Comparison of ENCODE assay signal across 26 cellular contexts in the genomic region with DNA sequence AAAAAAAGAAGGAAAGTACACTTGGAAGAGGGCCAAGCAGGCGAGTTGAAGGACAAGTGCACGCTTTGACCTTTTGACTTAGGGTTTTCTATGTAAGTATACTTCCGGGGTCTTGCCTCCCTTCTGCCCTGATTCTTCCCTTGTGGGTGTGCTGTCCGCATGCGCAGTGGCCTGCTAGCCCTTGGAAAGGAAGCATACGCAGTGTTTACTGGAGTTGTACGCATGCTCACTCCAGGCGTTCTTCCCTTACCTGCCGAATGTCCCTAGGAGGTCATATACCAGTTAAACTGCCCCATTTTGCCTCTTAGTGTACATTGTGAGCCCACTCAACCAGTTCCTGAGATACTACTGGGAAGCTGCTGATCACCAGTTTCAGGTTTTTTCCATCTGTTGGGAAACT.
"Had no signal": no experiment of that assay in that cellular context is flagged by ENCODE, and none has a peak within 500 bp of the region (broad histone marks: within the 10 kb centered on the region; RNA-seq: fewer than 3 reads in every experiment).

No MANE protein-coding gene starts in this region.

- H3K9me3 Mint-ChIP-seq: natural killer cell; stimulated activated effector memory CD8-positive, alpha-beta T cell treated with anti-CD3 and anti-CD28 coated beads, Interleukin-12 subunit alpha, Interleukin-12 subunit beta, amount 100 ng/mL, for 72 hours; stimulated activated naive CD8-positive, alpha-beta T cell treated with anti-CD3 and anti-CD28 coated beads, Interleukin-15, Interleukin-2, amounts not matched to agents 100 ng/mL and 50 ng/mL, for 24 hours had no signal

- DNase-seq: islet precursor cell; left ventricle myocardium inferior; mesendoderm; naive B cell; natural killer cell; nephron progenitor cell; pancreas; posterior cingulate gyrus; retina; right cardiac atrium; sigmoid colon; small intestine; spleen; stimulated activated CD4-positive, alpha-beta T cell treated with anti-CD3 and anti-CD28 coated beads, Interleukin-4, amount 100 ng/mL, for 24 hours; stimulated activated naive CD4-positive, alpha-beta T cell; transverse colon; upper lobe of right lung; uterus had no signal

- H3K27me3 Mint-ChIP-seq: naive B cell; stimulated activated naive CD8-positive, alpha-beta T cell treated with anti-CD3 and anti-CD28 coated beads, Interleukin-15, Interleukin-2, amounts not matched to agents 100 ng/mL and 50 ng/mL, for 24 hours had no signal

- H3K27ac ChIP-seq: hepatocyte, pancreas, prostate gland, spleen, suprapubic skin, transverse colon, uterus had no signal

- H3K27ac Mint-ChIP-seq: mesothelial cell of epicardium; naive B cell; natural killer cell; nephron progenitor cell; stimulated activated effector memory CD8-positive, alpha-beta T cell treated with anti-CD3 and anti-CD28 coated beads, Interleukin-12 subunit alpha, Interleukin-12 subunit beta, amount 100 ng/mL, for 72 hours; stimulated activated naive CD8-positive, alpha-beta T cell treated with anti-CD3 and anti-CD28 coated beads, Interleukin-15, Interleukin-2, amounts not matched to agents 100 ng/mL and 50 ng/mL, for 24 hours had no signal

- H3K4me1 Mint-ChIP-seq: naive B cell; natural killer cell; nephron progenitor cell; stimulated activated effector memory CD8-positive, alpha-beta T cell treated with anti-CD3 and anti-CD28 coated beads, Interleukin-12 subunit alpha, Interleukin-12 subunit beta, amount 100 ng/mL, for 72 hours had no signal

- H2AFZ ChIP-seq: hepatocyte had no signal

- FAIRE-seq: pancreas, small intestine had no signal

- H3K79me2 ChIP-seq: hepatocyte had no signal

- H3K4me1 ChIP-seq: left ventricle myocardium inferior, pancreas, prostate gland, sigmoid colon, transverse colon, upper lobe of right lung, uterus had no signal

- H3K27me3 ChIP-seq: heart right ventricle, hepatocyte, pancreas, sigmoid colon, spleen, suprapubic skin, transverse colon, upper lobe of right lung, uterus had no signal

- H3K4me2 ChIP-seq: hepatocyte had no signal

- H3K9me3 ChIP-seq: left ventricle myocardium inferior, pancreas, prostate gland, sigmoid colon, suprapubic skin, transverse colon, upper lobe of right lung, uterus had no signal

- ATAC-seq: natural killer cell; stimulated activated effector memory CD8-positive, alpha-beta T cell treated with anti-CD3 and anti-CD28 coated beads, Interleukin-12 subunit alpha, Interleukin-12 subunit beta, amount 100 ng/mL, for 72 hours had no signal

- H3K4me3 Mint-ChIP-seq: mesothelial cell of epicardium; naive B cell; natural killer cell; nephron progenitor cell; stimulated activated effector memory CD8-positive, alpha-beta T cell treated with anti-CD3 and anti-CD28 coated beads, Interleukin-12 subunit alpha, Interleukin-12 subunit beta, amount 100 ng/mL, for 72 hours; stimulated activated naive CD8-positive, alpha-beta T cell treated with anti-CD3 and anti-CD28 coated beads, Interleukin-15, Interleukin-2, amounts not matched to agents 100 ng/mL and 50 ng/mL, for 24 hours had no signal

- H3K36me3 ChIP-seq: heart right ventricle, left ventricle myocardium inferior, pancreas, prostate gland, sigmoid colon, spleen, suprapubic skin, transverse colon, upper lobe of right lung, uterus had no signal

- H3K36me3 Mint-ChIP-seq: mesothelial cell of epicardium; natural killer cell; stimulated activated effector memory CD8-positive, alpha-beta T cell treated with anti-CD3 and anti-CD28 coated beads, Interleukin-12 subunit alpha, Interleukin-12 subunit beta, amount 100 ng/mL, for 72 hours had no signal

- H3K4me3 ChIP-seq: heart right ventricle, hepatocyte, left ventricle myocardium inferior, lung, pancreas, prostate gland, sigmoid colon, spleen, suprapubic skin, transverse colon, upper lobe of right lung, uterus had no signal
